23 cellular contexts compared by ENCODE assay signal in genomic region chr16:70752381-70752780, GRCh38. TPM values are rescaled to one million over a fixed set of nuclear protein-coding genes. Genes with fewer than 3 reads are reported as not detected.
DNase-seq lines count a peak whose midpoint lies in the region; ATAC-seq and TF ChIP-seq lines count a peak whose summit lies in the region.
"Had no signal": no experiment of that assay in that cellular context is flagged by ENCODE, and none has a peak within 500 bp of the region (broad histone marks: within the 10 kb centered on the region; RNA-seq: fewer than 3 reads in every experiment).

No MANE protein-coding gene starts in this region.

- no peaks in the 10 kb centered on the region for H3K9me3 ChIP-seq in heart left ventricle
- no peaks in the 10 kb centered on the region for H3K9me3 ChIP-seq in upper lobe of left lung
- H3K9me3 ChIP-seq: colonic mucosa, SK-N-SH had no signal

- TF ChIP-seq POLR2A in heart left ventricle (IDR thresholded peaks at IDR 0.05) (no peak), upper lobe of left lung (IDR thresholded peaks at IDR 0.05) (no peak)

- H3K27ac ChIP-seq in heart left ventricle: peak overlapping the region in 7 of 12 donors; percentile 9 to 67 (median 48)
- H3K27ac ChIP-seq in dorsolateral prefrontal cortex: peak overlapping the region in 32 of 59 donors; percentile 13 to 92 (median 81)
- peak overlapping the region; percentile 81 to 86 (median 84) for H3K27ac ChIP-seq in upper lobe of left lung
- H3K27ac ChIP-seq: foreskin keratinocyte had no signal

- H3K27me3 Mint-ChIP-seq in nephron (ENCODE audit: low read depth): no peaks in the 10 kb centered on the region
- H3K27me3 Mint-ChIP-seq: activated naive CD4-positive, alpha-beta T cell treated with anti-CD3 and anti-CD28 coated beads, Interleukin-2, amount 50 U/mL, for 24 hours had no signal

- H3K4me3 ChIP-seq in heart left ventricle (no peak overlapping the region), dorsolateral prefrontal cortex (no peak overlapping the region), upper lobe of left lung (no peak overlapping the region)
- H3K4me3 ChIP-seq: colonic mucosa had no signal

- H3K4me1 ChIP-seq in heart left ventricle (peaks cover 7 to 57% (median 35%) of the 10 kb centered on the region in 12 donors), upper lobe of left lung (peaks cover 44 to 69% (median 62%) of the 10 kb centered on the region in 4 donors)
- H3K4me1 ChIP-seq: foreskin keratinocyte had no signal

- peaks cover 66% of the 10 kb centered on the region for H3K4me1 Mint-ChIP-seq in nephron

- H3K9me3 Mint-ChIP-seq in nephron: no peaks in the 10 kb centered on the region
- H3K9me3 Mint-ChIP-seq: activated naive CD4-positive, alpha-beta T cell treated with anti-CD3 and anti-CD28 coated beads, Interleukin-2, amount 50 U/mL, for 24 hours; activated T-cell treated with anti-CD3 and anti-CD28 coated beads, Interleukin-2, amount 50 U/mL, for 4 hours; mesothelial cell of epicardium had no signal

- peak overlapping the region; percentile 71 to 95 (median 94) for H3K27ac Mint-ChIP-seq in nephron
- H3K27ac Mint-ChIP-seq: activated naive CD4-positive, alpha-beta T cell treated with anti-CD3 and anti-CD28 coated beads, Interleukin-2, amount 50 U/mL, for 24 hours; mesothelial cell of epicardium had no signal

- H3K36me3 Mint-ChIP-seq in nephron (ENCODE audit: low read depth): peaks cover under 1% of the 10 kb centered on the region
- H3K36me3 Mint-ChIP-seq: activated naive CD4-positive, alpha-beta T cell treated with anti-CD3 and anti-CD28 coated beads, Interleukin-2, amount 50 U/mL, for 24 hours had no signal

- no peak for TF ChIP-seq EP300 in upper lobe of left lung (IDR thresholded peaks at IDR 0.05)

- peak in 1 of 4 donors; percentile 8 for ATAC-seq in heart left ventricle
- ATAC-seq in Right ventricle myocardium inferior: no peak
- ATAC-seq in upper lobe of left lung (ENCODE audit: low FRiP score in 2 of 2): no peak
- ATAC-seq in HG02798 (IDR thresholded peaks at IDR 0.05; ENCODE audit: poor library complexity, unreplicated experiment): no peak
- ATAC-seq: activated CD8-positive, alpha-beta T cell treated with anti-CD3 and anti-CD28 coated beads, Interleukin-2, amount 10 ng/mL, durations not matched to agents 7 days and 5 days; activated T-cell treated with anti-CD3 and anti-CD28 coated beads, Interleukin-2, amount 50 U/mL, for 4 hours; foreskin keratinocyte had no signal

- no peak for DNase-seq in heart left ventricle
- no peak for DNase-seq in Right ventricle myocardium inferior (ENCODE audit: missing footprints)
- no peak for DNase-seq in dorsolateral prefrontal cortex
- DNase-seq in upper lobe of left lung: no peak
- DNase-seq in COR-L47 (lab: John Stamatoyannopoulos, UW): no peak
- DNase-seq in activated CD8-positive, alpha-beta memory T cell treated with anti-CD3 and anti-CD28 coated beads for 24 hours: no peak
- DNase-seq: activated CD4-positive, CD25-positive, alpha-beta regulatory T cell; activated CD8-positive, alpha-beta T cell treated with anti-CD3 and anti-CD28 coated beads, Interleukin-2, amount 10 ng/mL, durations not matched to agents 7 days and 5 days; activated T-cell treated with anti-CD3 and anti-CD28 coated beads, Interleukin-2, amount 50 U/mL, for 4 hours; colonic mucosa; DMS153; foreskin keratinocyte; GF-D8; kidney glomerular epithelial cell; NCI-H1417 treated with DMSO at 0.1 percent for 48 hours; NCI-H510A; SK-N-SH; small intestine; stimulated activated CD4-positive, alpha-beta T cell treated with anti-CD3 and anti-CD28 coated beads, Interleukin-4, amount 100 ng/mL, for 4 hours had no signal

- H3K36me3 ChIP-seq in heart left ventricle (peaks cover 0 to 28% (median 3%) of the 10 kb centered on the region in 9 donors), upper lobe of left lung (peaks cover 0 to 18% (median 10%) of the 10 kb centered on the region in 4 donors)
- H3K36me3 ChIP-seq: colonic mucosa had no signal

- H3K27me3 ChIP-seq in heart left ventricle (no peaks in the 10 kb centered on the region), dorsolateral prefrontal cortex (no peaks in the 10 kb centered on the region), upper lobe of left lung (no peaks in the 10 kb centered on the region)
- H3K27me3 ChIP-seq: colonic mucosa, foreskin keratinocyte had no signal

- H3K4me3 Mint-ChIP-seq in nephron: peak overlapping the region in 1 of 3 experiments; percentile 51
- H3K4me3 Mint-ChIP-seq: activated CD8-positive, alpha-beta T cell treated with anti-CD3 and anti-CD28 coated beads, Interleukin-2, amount 10 ng/mL, durations not matched to agents 7 days and 5 days; activated naive CD4-positive, alpha-beta T cell treated with anti-CD3 and anti-CD28 coated beads, Interleukin-2, amount 50 U/mL, for 24 hours; activated T-cell treated with anti-CD3 and anti-CD28 coated beads, Interleukin-2, amount 50 U/mL, for 4 hours; mesothelial cell of epicardium had no signal

- 76 to 88% (median 83%) methylated on average over 10 of the region's 10 CpGs for WGBS in heart left ventricle, 4 donors
- WGBS in upper lobe of left lung, 2 donors: 71 to 87% methylated on average over 3 to 9 of the region's 10 CpGs

- no peak for TF ChIP-seq CTCF in heart left ventricle (IDR thresholded peaks at IDR 0.05)
- no peak for TF ChIP-seq CTCF in dorsolateral prefrontal cortex (IDR thresholded peaks at IDR 0.05 in 54 of 56, conservative IDR thresholded peaks at IDR 0.05 in 2 of 56; ENCODE audit: low read depth in 1 of 56, partially characterized antibody in 56 of 56)
- TF ChIP-seq CTCF in nephron (IDR thresholded peaks at IDR 0.05; ENCODE audit: unreplicated experiment in 3 of 3): no peak
- TF ChIP-seq CTCF in upper lobe of left lung (IDR thresholded peaks at IDR 0.05): no peak

- intact Hi-C loops in heart left ventricle (cut with DNase I) (loop anchor here in 1 of 10 donors (10.0 kb wide), 1 partner anchor 228 kb away; the partner anchor contains the start of genes COG4 and SF3B3), Right ventricle myocardium inferior (cut with DNase I) (no loop called here), dorsolateral prefrontal cortex (cut with DNase I) (no loop called here)

RNA-seq across cellular contexts. Expression of gene VAC14, which starts 48.6 kb away (rescaled TPM):
- total RNA-seq in heart left ventricle (10 to 100 TPM; 13.9 to 48.0 (median 24.4) TPM), Right ventricle myocardium inferior (21.7 TPM), dorsolateral prefrontal cortex (10 to 100 TPM; 26.2 to 47.6 (median 36.9) TPM), upper lobe of left lung (100 to 1,000 TPM in 2 of 6 donors, 10 to 100 TPM in 4; 39.6 to 145 (median 57.4) TPM)
- polyA plus RNA-seq in heart left ventricle: 10 to 100 TPM; 26.1 to 36.6 TPM
